Comparison of ENCODE assay signal across 8 cellular contexts in genomic region chr1:62783736-62784508, GRCh38. TPM values are rescaled to one million over a fixed set of nuclear protein-coding genes. Genes with fewer than 3 reads are reported as not detected.
A peak's percentile ranks its signal among the peaks of the same experiment; 100 is the strongest.
DNase-seq lines count a peak whose midpoint lies in the region; ATAC-seq lines count a peak whose summit lies in the region.

ATG4C (plus strand) TSS chr1:62784132; CDS start chr1:62803787, 19,655 bp downstream.

- H3K27me3 ChIP-seq in esophagus (ENCODE audit: control insufficient read depth in 1 of 2, insufficient read depth in 2 of 2, low read length in 2 of 2) (no peaks in the 10 kb centered on the region), mucosa of rectum (ENCODE audit: control insufficient read depth in 2 of 2, insufficient read depth in 2 of 2, low read length in 2 of 2) (no peaks in the 10 kb centered on the region)

- peak within 1 kb of the TSS; percentile 88 to 99 for H3K27ac ChIP-seq in esophagus (ENCODE audit: low read depth in 2 of 2, low read length in 1 of 2)
- peak within 1 kb of the TSS; percentile 92 to 95 for H3K27ac ChIP-seq in mucosa of rectum (ENCODE audit: low read depth in 2 of 2, low read length in 2 of 2)

- H3K9me3 Mint-ChIP-seq in IgD-negative memory B cell: no peaks in the 10 kb centered on the region

- 0% methylated on average over 38 of the region's 38 CpGs for WGBS in esophagus, 2 donors

- H3K4me3 Mint-ChIP-seq in IgD-negative memory B cell: no peak within 1 kb of the TSS

- peak; percentile 94 for ATAC-seq in GM21576 (IDR thresholded peaks at IDR 0.05; ENCODE audit: unreplicated experiment)

- H3K4me1 Mint-ChIP-seq in IgD-negative memory B cell: peaks cover 10 to 15% (median 13%) of the 10 kb centered on the region in 3 donors

- H3K36me3 ChIP-seq in esophagus (ENCODE audit: control insufficient read depth in 2 of 2, insufficient read depth in 2 of 2, low read length in 1 of 2) (no peaks in the 10 kb centered on the region), mucosa of rectum (ENCODE audit: control insufficient read depth in 2 of 2, insufficient read depth in 2 of 2, low read length in 2 of 2) (no peaks in the 10 kb centered on the region)

- H3K36me3 Mint-ChIP-seq in IgD-negative memory B cell: no peaks in the 10 kb centered on the region

- H3K27me3 Mint-ChIP-seq in IgD-negative memory B cell: no peaks in the 10 kb centered on the region

- H3K4me1 ChIP-seq in esophagus (ENCODE audit: control insufficient read depth in 2 of 2, insufficient read depth in 2 of 2, low read length in 1 of 2): no peaks in the 10 kb centered on the region
- H3K4me1 ChIP-seq in mucosa of rectum (ENCODE audit: control insufficient read depth in 2 of 2, insufficient read depth in 2 of 2, low read length in 2 of 2): peaks cover 7% of the 10 kb centered on the region in 2 donors

- H3K4me3 ChIP-seq in esophagus (ENCODE audit: low read depth in 1 of 2, low read length in 2 of 2) (peak within 1 kb of the TSS; percentile 61 to 90), mucosa of rectum (ENCODE audit: low read length in 2 of 2) (peak within 1 kb of the TSS; percentile 98 to 100)

- peak within 1 kb of the TSS; percentile 86 to 95 for H3K9ac ChIP-seq in mucosa of rectum (ENCODE audit: low read depth in 1 of 2, low read length in 2 of 2)

- DNase-seq in DMS153 (lab: John Stamatoyannopoulos, UW): peak; percentile 95
- peak; percentile 96 for DNase-seq in OCI-M1 (lab: John Stamatoyannopoulos, UW)
- DNase-seq in activated T-cell treated with anti-CD3 and anti-CD28 coated beads for 4 hours: peak; percentile 84
- DNase-seq in stimulated activated CD8-positive, alpha-beta memory T cell treated with anti-CD3 and anti-CD28 coated beads, Interleukin-4, amount 100 ng/mL, for 48 hours: peak; percentile 90

- H3K9me3 ChIP-seq in esophagus (ENCODE audit: control insufficient read depth in 2 of 2, insufficient read depth in 1 of 2, low read depth in 1 of 2, low read length in 1 of 2) (no peaks in the 10 kb centered on the region), mucosa of rectum (ENCODE audit: control insufficient read depth in 2 of 2, low read length in 2 of 2) (no peaks in the 10 kb centered on the region)

- H3K27ac Mint-ChIP-seq in IgD-negative memory B cell: no peak within 1 kb of the TSS

RNA-seq across cellular contexts. Expression of gene ATG4C, which starts in this region (rescaled TPM):
- polyA plus RNA-seq in IgD-negative memory B cell (29.1 TPM), esophagus (1 to 10 TPM; 1.7 to 3.0 TPM)

Comparison
In these comparisons a context has a peak if more than half of its experiments do, and no peak if none do; other contexts are left out.
1. Peak in every context shown above with its lines: DNase-seq, ATAC-seq, H3K4me3 ChIP-seq and H3K27ac ChIP-seq.